Comparison of ENCODE assay signal across 8 cellular contexts in the genomic region with DNA sequence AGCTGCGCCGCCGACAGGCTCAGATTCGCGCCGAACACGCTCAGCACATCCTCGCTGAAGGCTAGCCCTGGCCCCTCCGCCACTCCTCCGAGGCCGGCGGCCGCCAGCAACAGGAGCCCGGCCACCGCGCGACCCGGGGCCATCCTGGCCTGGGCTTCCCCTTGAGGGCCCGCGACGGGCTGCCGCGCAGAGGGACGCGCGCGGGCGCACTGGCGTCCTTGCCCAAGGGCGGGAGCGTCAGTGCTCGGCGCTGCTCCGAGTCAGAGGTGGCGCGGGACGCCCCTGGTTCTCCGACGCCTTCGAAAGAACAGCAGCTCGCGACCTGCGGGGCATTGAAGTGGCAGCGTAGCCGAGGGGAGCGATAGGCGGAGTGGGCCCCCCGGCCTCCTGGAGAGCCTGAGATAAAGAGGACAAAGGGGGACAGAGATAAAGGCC. TPM values are rescaled to one million over a fixed set of nuclear protein-coding genes. Genes with fewer than 3 reads are reported as not detected.
DNase-seq lines count a peak whose midpoint lies in the region; ATAC-seq and TF ChIP-seq lines count a peak whose summit lies in the region.

No MANE protein-coding gene starts in this region.

- no peak for TF ChIP-seq CTCF in upper lobe of right lung (IDR thresholded peaks at IDR 0.05)

- no peaks in the 10 kb centered on the region for H3K27me3 ChIP-seq in BLaER1 treated with 17β-estradiol and CSF1 and Interleukin-3, amounts not matched to agents 10 nM and 100 nM
- no peaks in the 10 kb centered on the region for H3K27me3 ChIP-seq in upper lobe of right lung

- H3K4me3 ChIP-seq in BLaER1 treated with 17β-estradiol and CSF1 and Interleukin-3, amounts not matched to agents 10 nM and 100 nM, result peak overlapping the region; percentile 73 to 83 (median 79)
- H3K4me3 ChIP-seq in upper lobe of right lung, result peak overlapping the region; percentile 81

- DNase-seq in RPMI8226 (peak; percentile 72), head of caudate nucleus (peak in 38 of 42 donors; percentile 16 to 81 (median 62)), pons (ENCODE audit: low spot score) (peak; percentile 22), upper lobe of right lung (peak; percentile 87)
- DNase-seq in activated naive CD4-positive, alpha-beta T cell treated with Interleukin-2 at 50 U/mL for 16 hours, result peak; percentile 75

- H3K9ac ChIP-seq in BLaER1 treated with 17β-estradiol and CSF1 and Interleukin-3, amounts not matched to agents 10 nM and 100 nM, result peak overlapping the region; percentile 83 to 94 (median 89)

- peaks cover 0 to 3% (median 0%) of the 10 kb centered on the region in 11 experiments; a peak in 4 of 22 replicates for H3K9me3 ChIP-seq in BLaER1 treated with 17β-estradiol and CSF1 and Interleukin-3, amounts not matched to agents 10 nM and 100 nM (replicated peaks in 1 of 11)
- no peaks in the 10 kb centered on the region for H3K9me3 ChIP-seq in upper lobe of right lung

- peak overlapping the region; percentile 66 to 96 (median 93) for H3K27ac ChIP-seq in BLaER1 treated with 17β-estradiol and CSF1 and Interleukin-3, amounts not matched to agents 10 nM and 100 nM
- peak overlapping the region; percentile 86 for H3K27ac ChIP-seq in upper lobe of right lung

- intact Hi-C loops in head of caudate nucleus (cut with DNase I), result loop anchor here (10.0 kb wide), 1 partner anchor 80 kb away; no protein-coding TSS in a partner anchor
- intact Hi-C loops in upper lobe of right lung (cut with DNase I), result no loop called here

- peak; percentile 34 for ATAC-seq in GM19043 (IDR thresholded peaks at IDR 0.05; ENCODE audit: low read depth, unreplicated experiment)
- peak; percentile 61 for ATAC-seq in HG03280 (IDR thresholded peaks at IDR 0.05; ENCODE audit: unreplicated experiment)
- peak; percentile 84 for ATAC-seq in upper lobe of right lung

- peak overlapping the region; percentile 81 to 94 (median 89) for H3K4me2 ChIP-seq in BLaER1 treated with 17β-estradiol and CSF1 and Interleukin-3, amounts not matched to agents 10 nM and 100 nM

- peaks cover 0 to 4% (median 2%) of the 10 kb centered on the region in 11 experiments; a peak in 6 of 22 replicates for H3K36me3 ChIP-seq in BLaER1 treated with 17β-estradiol and CSF1 and Interleukin-3, amounts not matched to agents 10 nM and 100 nM
- no peaks in the 10 kb centered on the region for H3K36me3 ChIP-seq in upper lobe of right lung

- H3K4me1 ChIP-seq in BLaER1 treated with 17β-estradiol and CSF1 and Interleukin-3, amounts not matched to agents 10 nM and 100 nM, result peaks cover 34 to 54% (median 43%) of the 10 kb centered on the region in 10 experiments
- peaks cover 15% of the 10 kb centered on the region for H3K4me1 ChIP-seq in upper lobe of right lung

- H4K20me1 ChIP-seq in BLaER1 treated with 17β-estradiol and CSF1 and Interleukin-3, amounts not matched to agents 10 nM and 100 nM, result peaks cover 0 to 8% (median 0%) of the 10 kb centered on the region in 11 experiments; a peak in 1 of 22 replicates

RNA-seq across cellular contexts. Expression of gene SLC39A8, which starts 0.7 kb away (rescaled TPM):
- 470 TPM for total RNA-seq in upper lobe of right lung

Comparison
In these comparisons a context has a peak if more than half of its experiments do, and no peak if none do; other contexts are left out.
1. Peak in every context shown above with its lines: DNase-seq, ATAC-seq, H3K4me3 ChIP-seq and H3K27ac ChIP-seq.
2. ATAC-seq: peak in every context shown above with its lines; median percentile 84 in upper lobe of right lung; 61 in HG03280; 34 in GM19043.
3. DNase-seq: peak in every context shown above with its lines; median percentile 87 in upper lobe of right lung; 75 in activated naive CD4-positive, alpha-beta T cell treated with Interleukin-2 at 50 U/mL for 16 hours; 72 in RPMI8226; 62 in head of caudate nucleus; 22 in pons.